Comparison of ENCODE assay signal across 1 cellular context in the genomic region with DNA sequence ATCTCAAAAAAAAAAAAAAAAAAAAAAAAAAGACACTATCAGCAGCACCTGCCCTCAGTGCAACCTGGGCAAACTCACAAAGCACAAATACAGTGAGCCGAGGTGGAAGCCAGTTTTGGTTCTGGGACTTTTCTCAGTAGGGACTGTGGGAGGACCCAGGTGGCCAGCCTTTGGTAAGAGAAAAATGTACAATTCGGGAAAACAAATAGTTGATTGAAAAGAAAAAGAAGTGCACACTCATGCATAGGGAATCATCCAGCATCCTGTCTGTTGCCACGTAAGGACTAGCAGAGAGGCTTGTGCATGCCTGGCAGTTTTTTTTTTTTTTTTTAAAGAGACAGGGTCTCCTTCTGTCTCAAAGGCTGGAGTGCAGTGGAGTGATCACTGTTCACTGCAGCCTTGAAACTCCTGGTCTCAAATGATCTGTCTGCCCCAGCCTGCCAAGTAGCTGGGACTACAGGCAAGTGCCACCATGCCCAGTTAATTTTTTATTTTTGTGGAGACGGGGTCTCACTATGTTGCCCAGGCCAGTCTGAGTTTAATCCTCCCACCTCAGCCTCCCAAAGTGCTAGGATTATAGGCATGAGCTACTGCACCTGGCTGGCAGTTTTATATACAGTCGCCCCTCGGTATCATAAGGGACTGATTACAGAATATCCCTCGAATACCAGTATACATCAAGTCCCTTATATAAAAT.
TF ChIP-seq lines count a peak whose summit lies in the region.

No MANE protein-coding gene starts in this region.

TF ChIP-seq in HCT116, 20 proteins besides CTCF, POLR2A, EP300 and RAD21 (continued from another document):
- TF ChIP-seq, protein P1, sequence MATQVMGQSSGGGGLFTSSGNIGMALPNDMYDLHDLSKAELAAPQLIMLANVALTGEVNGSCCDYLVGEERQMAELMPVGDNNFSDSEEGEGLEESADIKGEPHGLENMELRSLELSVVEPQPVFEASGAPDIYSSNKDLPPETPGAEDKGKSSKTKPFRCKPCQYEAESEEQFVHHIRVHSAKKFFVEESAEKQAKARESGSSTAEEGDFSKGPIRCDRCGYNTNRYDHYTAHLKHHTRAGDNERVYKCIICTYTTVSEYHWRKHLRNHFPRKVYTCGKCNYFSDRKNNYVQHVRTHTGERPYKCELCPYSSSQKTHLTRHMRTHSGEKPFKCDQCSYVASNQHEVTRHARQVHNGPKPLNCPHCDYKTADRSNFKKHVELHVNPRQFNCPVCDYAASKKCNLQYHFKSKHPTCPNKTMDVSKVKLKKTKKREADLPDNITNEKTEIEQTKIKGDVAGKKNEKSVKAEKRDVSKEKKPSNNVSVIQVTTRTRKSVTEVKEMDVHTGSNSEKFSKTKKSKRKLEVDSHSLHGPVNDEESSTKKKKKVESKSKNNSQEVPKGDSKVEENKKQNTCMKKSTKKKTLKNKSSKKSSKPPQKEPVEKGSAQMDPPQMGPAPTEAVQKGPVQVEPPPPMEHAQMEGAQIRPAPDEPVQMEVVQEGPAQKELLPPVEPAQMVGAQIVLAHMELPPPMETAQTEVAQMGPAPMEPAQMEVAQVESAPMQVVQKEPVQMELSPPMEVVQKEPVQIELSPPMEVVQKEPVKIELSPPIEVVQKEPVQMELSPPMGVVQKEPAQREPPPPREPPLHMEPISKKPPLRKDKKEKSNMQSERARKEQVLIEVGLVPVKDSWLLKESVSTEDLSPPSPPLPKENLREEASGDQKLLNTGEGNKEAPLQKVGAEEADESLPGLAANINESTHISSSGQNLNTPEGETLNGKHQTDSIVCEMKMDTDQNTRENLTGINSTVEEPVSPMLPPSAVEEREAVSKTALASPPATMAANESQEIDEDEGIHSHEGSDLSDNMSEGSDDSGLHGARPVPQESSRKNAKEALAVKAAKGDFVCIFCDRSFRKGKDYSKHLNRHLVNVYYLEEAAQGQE (IDR thresholded peaks at IDR 0.05; ENCODE audit: low read depth): no peak
TF ChIP-seq in HCT116: peak in this region for 0.
